In genomic region chr2:127857494-127857818, GRCh38 we compare ENCODE assay signal across 8 cellular contexts. TPM values are rescaled to one million over a fixed set of nuclear protein-coding genes. Genes with fewer than 3 reads are reported as not detected.
DNase-seq lines count a peak whose midpoint lies in the region; ATAC-seq, FAIRE-seq and TF ChIP-seq lines count a peak whose summit lies in the region.

No MANE protein-coding gene starts in this region.

- peak overlapping the region; percentile 91 for H2AFZ ChIP-seq in PC-9

- POLR2A ChIA-PET in PC-9 (lab: Charles Lee; ENCODE audit: unreplicated experiment), result interaction anchor here (0.5 to 0.7 kb wide), 2 partner anchors 13 to 51 kb away, joined by 3 to 9 read pairs; no protein-coding TSS in a partner anchor

- H3K9me3 ChIP-seq in DOHH2 (ENCODE audit: control insufficient read depth, insufficient read depth, low read length) (no peaks in the 10 kb centered on the region), PC-9 (ENCODE audit: insufficient read depth, low read depth) (no peaks in the 10 kb centered on the region), lung (ENCODE audit: control insufficient read depth in 2 of 2, insufficient read depth in 1 of 2, low read length in 1 of 2) (no peaks in the 10 kb centered on the region)

- TSS peak; percentile 54 for BruUV-seq in PC-9 (replicated peaks; lab: Mats Ljungman, UMichigan)

- peaks cover 59% of the 10 kb centered on the region for H3K79me2 ChIP-seq in DOHH2 (ENCODE audit: control insufficient read depth, low read length)
- H3K79me2 ChIP-seq in PC-9 (ENCODE audit: low read depth), result peaks cover 54% of the 10 kb centered on the region

- peaks cover 32% of the 10 kb centered on the region for H3K4me1 ChIP-seq in DOHH2 (ENCODE audit: control insufficient read depth, low read length)
- peaks cover 15% of the 10 kb centered on the region for H3K4me1 ChIP-seq in PC-9 (replicated peaks; ENCODE audit: insufficient read depth)
- peaks cover 0 to 2% of the 10 kb centered on the region in 2 donors for H3K4me1 ChIP-seq in lung (ENCODE audit: control insufficient read depth in 2 of 2, insufficient read depth in 2 of 2, low read length in 2 of 2)
- H3K4me1 ChIP-seq in urinary bladder (ENCODE audit: insufficient read depth), result no peaks in the 10 kb centered on the region

- peaks cover 20% of the 10 kb centered on the region for H3F3A ChIP-seq in DOHH2 (ENCODE audit: control insufficient read depth, insufficient read depth)
- H3F3A ChIP-seq in PC-9 (ENCODE audit: insufficient read depth, low read depth), result peaks cover 14% of the 10 kb centered on the region; the same call in 1 of the 2 replicates

- ATAC-seq in HG02759 (IDR thresholded peaks at IDR 0.05; ENCODE audit: unreplicated experiment) (peak; percentile 10), lung (ENCODE audit: insufficient read depth, low FRiP score) (no peak)

- H3K4me3 ChIP-seq in DOHH2 (ENCODE audit: low read length) (peak overlapping the region; percentile 80), PC-9 (peak overlapping the region; percentile 99), lung (peak overlapping the region; percentile 98), urinary bladder (ENCODE audit: low read depth, low read length) (peak overlapping the region; percentile 93)

- intact Hi-C loops in PC-9 (cut with micrococcal nuclease; ENCODE audit: unreplicated experiment), result loop anchor here (5.0 kb wide), 3 partner anchors 45 to 155 kb away; partner anchors contain the start of genes SFT2D3 and WDR33

- TF ChIP-seq CTCF in DOHH2 (IDR thresholded peaks at IDR 0.05; ENCODE audit: low read depth, low read length, poor library complexity, severe bottlenecking), result no peak
- no peak for TF ChIP-seq CTCF in PC-9 (conservative IDR thresholded peaks at IDR 0.05)
- TF ChIP-seq CTCF in lung (IDR thresholded peaks at IDR 0.05; ENCODE audit: control extremely low read depth, extremely low read depth), result no peak

- WGBS in lung, 2 donors, result 1% methylated on average over 16 of the region's 16 CpGs
- WGBS in urinary bladder, result under 1% methylated on average over 16 of the region's 16 CpGs

- H3K9me2 ChIP-seq in DOHH2 (replicated peaks; ENCODE audit: control insufficient read depth, low read length), result no peaks in the 10 kb centered on the region
- no peaks in the 10 kb centered on the region for H3K9me2 ChIP-seq in PC-9 (ENCODE audit: insufficient read depth)

- CTCF ChIA-PET in PC-9 (lab: Charles Lee), result interaction anchor here (0.6 kb wide), 1 partner anchor 105 kb away, joined by 8 read pairs; no protein-coding TSS in a partner anchor

- H4K20me1 ChIP-seq in DOHH2 (ENCODE audit: control insufficient read depth, insufficient read depth, low read depth, low read length) (peaks cover 23% of the 10 kb centered on the region), PC-9 (ENCODE audit: insufficient read depth) (peaks cover 33% of the 10 kb centered on the region)

- H3K27me3 ChIP-seq in DOHH2 (ENCODE audit: control insufficient read depth, low read length), result no peaks in the 10 kb centered on the region
- no peaks in the 10 kb centered on the region for H3K27me3 ChIP-seq in PC-9 (ENCODE audit: insufficient read depth, low read depth)
- H3K27me3 ChIP-seq in lung (ENCODE audit: control insufficient read depth, insufficient read depth), result no peaks in the 10 kb centered on the region

- FAIRE-seq in RCC 7860 (lab: Jason Lieb, UNC), result no peak

- H3K4me2 ChIP-seq in DOHH2 (ENCODE audit: low read length), result peak overlapping the region; percentile 63
- H3K4me2 ChIP-seq in PC-9, result peak overlapping the region; percentile 93

- H3K27ac ChIP-seq in DOHH2 (ENCODE audit: low read depth, low read length) (peak overlapping the region; percentile 64), PC-9 (peak overlapping the region; percentile 18; the same call in 1 of the 2 replicates), lung (ENCODE audit: low read depth in 1 of 2, low read length in 1 of 2) (peak overlapping the region; percentile 64 to 89), urinary bladder (ENCODE audit: low read depth) (no peak overlapping the region)

- DNase-seq in PC-9 (peak in 1 of 2 experiments; percentile 11), lung (ENCODE audit: low spot score) (no peak), H4 (ENCODE audit: low spot score) (no peak), RCC 7860 (ENCODE audit: low spot score) (no peak)
- DNase-seq in central memory CD4-positive, alpha-beta T cell, result peak; percentile 7

- H3K36me3 ChIP-seq in DOHH2 (ENCODE audit: control insufficient read depth, low read length) (peaks cover 47% of the 10 kb centered on the region), PC-9 (ENCODE audit: low read depth) (peaks cover 9% of the 10 kb centered on the region; the same call in 1 of the 2 replicates), lung (ENCODE audit: control insufficient read depth in 2 of 2, insufficient read depth in 2 of 2, low read length in 2 of 2) (peaks cover 2 to 3% of the 10 kb centered on the region in 2 donors), urinary bladder (ENCODE audit: insufficient read depth) (no peaks in the 10 kb centered on the region)

RNA-seq across cellular contexts. Expression of gene POLR2D, which starts 0.5 kb away (rescaled TPM):
- total RNA-seq in PC-9 (2021), result 40.4 and 46.4 TPM in 2 replicates
- total RNA-seq in lung, result 10 to 100 TPM; 21.6 to 22.6 TPM
- polyA plus RNA-seq in lung, result 10 to 100 TPM; 12.2 to 12.3 TPM
- total RNA-seq in urinary bladder, result 20.5 TPM
- polyA plus RNA-seq in urinary bladder, result 12.5 TPM
- total RNA-seq in H4 (2014; rRNA removed; shearing (Covaris generic)), result 21.2 and 23.8 TPM in 2 replicates

RNA-seq across cellular contexts. Expression of gene AMMECR1L, which starts 28.3 kb away (rescaled TPM):
- total RNA-seq in PC-9 (2021) (17.1 and 20.3 TPM in 2 replicates), lung (10 to 100 TPM; 13.5 to 15.2 TPM), urinary bladder (13.2 TPM)
- polyA plus RNA-seq in lung (1 to 10 TPM; 7.0 to 9.9 TPM), urinary bladder (12.2 TPM)
- total RNA-seq in H4 (2014; rRNA removed; shearing (Covaris generic)), result 11.8 and 13.9 TPM in 2 replicates

RNA-seq across cellular contexts. Expression of gene WDR33, which starts 46.5 kb away (rescaled TPM):
- total RNA-seq in PC-9 (2021) (53.7 and 59.3 TPM in 2 replicates), lung (10 to 100 TPM; 42.4 to 93.0 TPM), urinary bladder (88.7 TPM)
- polyA plus RNA-seq in lung (10 to 100 TPM; 11.6 to 16.0 TPM), urinary bladder (15.7 TPM)
- 11.1 and 29.9 TPM in 2 replicates for total RNA-seq in H4 (2014; rRNA removed; shearing (Covaris generic))
